ENCODE assay signal across 39 cellular contexts in the genomic region with DNA sequence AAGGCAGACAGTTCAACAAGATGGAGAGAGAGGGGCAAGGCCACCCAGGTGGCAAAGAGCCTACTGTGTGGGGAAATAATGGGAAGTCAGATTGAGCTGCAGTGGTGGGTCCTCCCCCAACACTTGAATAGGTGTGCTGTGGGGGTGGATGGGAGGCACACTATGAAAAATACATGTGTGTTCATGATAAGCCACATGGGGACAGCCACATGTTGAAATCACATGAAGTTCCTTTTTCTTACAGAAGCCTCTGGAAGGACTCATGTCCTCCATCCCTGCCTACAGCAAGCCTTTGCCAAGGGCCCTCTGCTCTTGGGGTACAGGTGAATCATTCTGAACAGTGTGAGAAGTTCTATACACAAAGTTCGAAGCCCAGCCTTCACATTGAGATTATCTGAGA.
"Had no signal": no experiment of that assay in that cellular context is flagged by ENCODE, and none has a peak within 500 bp of the region (broad histone marks: within the 10 kb centered on the region; RNA-seq: fewer than 3 reads in every experiment).

No MANE protein-coding gene starts in this region.

- H3K36me3 Mint-ChIP-seq: activated naive CD4-positive, alpha-beta T cell treated with anti-CD3 and anti-CD28 coated beads, Interleukin-2, amount 10 ng/mL, durations not matched to agents 7 days and 5 days; activated naive CD4-positive, alpha-beta T cell treated with anti-CD3 and anti-CD28 coated beads, Interleukin-2, amount 50 U/mL, for 24 hours; activated naive CD4-positive, alpha-beta T cell treated with anti-CD3 and anti-CD28 coated beads, Interleukin-2, amount 50 U/mL, for 72 hours; activated naive CD8-positive, alpha-beta T cell; activated naive CD8-positive, alpha-beta T cell treated with anti-CD3 and anti-CD28 coated beads for 36 hours; activated naive CD8-positive, alpha-beta T cell treated with anti-CD3 and anti-CD28 coated beads, Interleukin-2, amount 10 ng/mL, durations not matched to agents 7 days and 5 days; brain had no signal

- H3K4me3 Mint-ChIP-seq: activated naive CD4-positive, alpha-beta T cell treated with anti-CD3 and anti-CD28 coated beads for 36 hours; activated naive CD4-positive, alpha-beta T cell treated with anti-CD3 and anti-CD28 coated beads, Interleukin-2, amount 10 ng/mL, durations not matched to agents 7 days and 5 days; activated naive CD4-positive, alpha-beta T cell treated with anti-CD3 and anti-CD28 coated beads, Interleukin-2, amount 50 U/mL, for 24 hours; activated naive CD8-positive, alpha-beta T cell; activated naive CD8-positive, alpha-beta T cell treated with anti-CD3 and anti-CD28 coated beads for 36 hours; activated naive CD8-positive, alpha-beta T cell treated with anti-CD3 and anti-CD28 coated beads, Interleukin-2, amount 10 ng/mL, durations not matched to agents 7 days and 5 days; activated naive CD8-positive, alpha-beta T cell treated with anti-CD3 and anti-CD28 coated beads, Interleukin-2, amount 50 U/mL, for 24 hours; activated T-cell treated with anti-CD3 and anti-CD28 coated beads, Interleukin-2, amount 50 U/mL, for 24 hours; activated T-cell treated with anti-CD3 and anti-CD28 coated beads, Interleukin-2, amount 50 U/mL, for 4 hours; activated T-cell treated with anti-CD3 and anti-CD28 coated beads, Interleukin-2, amount 50 U/mL, for 72 hours; activated T-helper 1 cell treated with anti-CD3 and anti-CD28 coated beads, Interleukin-12 subunit alpha, Interleukin-12 subunit beta, Interleukin-2, Interleukin-4 antibody, amounts not matched to agents 30 ng/mL and 10 ng/mL and 1 ng/mL, durations not matched to agents 14 hours and 24 hours and 36 hours; activated T-helper 17 cell treated with anti-CD3 and anti-CD28 coated beads, Interleukin-2, amount 50 U/mL, for 72 hours; brain; central memory CD8-positive, alpha-beta T cell had no signal

- H3K4me1 Mint-ChIP-seq: activated naive CD4-positive, alpha-beta T cell treated with anti-CD3 and anti-CD28 coated beads, Interleukin-2, amount 10 ng/mL, durations not matched to agents 7 days and 5 days; activated naive CD4-positive, alpha-beta T cell treated with anti-CD3 and anti-CD28 coated beads, Interleukin-2, amount 50 U/mL, for 24 hours; activated naive CD8-positive, alpha-beta T cell treated with anti-CD3 and anti-CD28 coated beads for 36 hours; activated naive CD8-positive, alpha-beta T cell treated with anti-CD3 and anti-CD28 coated beads, Interleukin-2, amount 10 ng/mL, durations not matched to agents 7 days and 5 days; activated naive CD8-positive, alpha-beta T cell treated with anti-CD3 and anti-CD28 coated beads, Interleukin-2, amount 50 U/mL, for 24 hours; activated T-helper 17 cell treated with anti-CD3 and anti-CD28 coated beads, Interleukin-2, amount 50 U/mL, for 72 hours; central memory CD8-positive, alpha-beta T cell had no signal

- ATAC-seq: activated naive CD4-positive, alpha-beta T cell treated with anti-CD3 and anti-CD28 coated beads, Interleukin-2, amount 50 U/mL, for 72 hours; activated naive CD8-positive, alpha-beta T cell treated with anti-CD3 and anti-CD28 coated beads, Interleukin-2, amount 50 U/mL, for 24 hours; activated T-cell treated with anti-CD3 and anti-CD28 coated beads, Interleukin-2, amount 50 U/mL, for 4 hours; activated T-cell treated with anti-CD3 and anti-CD28 coated beads, Interleukin-2, amount 50 U/mL, for 72 hours; activated T-helper 17 cell treated with anti-CD3 and anti-CD28 coated beads, Interleukin-2, amount 50 U/mL, for 72 hours; body of pancreas had no signal

- H3K27ac ChIP-seq: adrenal gland, ascending aorta, body of pancreas, brain microvascular endothelial cell, breast epithelium, cardiac muscle cell had no signal

- H3K9me3 Mint-ChIP-seq: activated naive CD4-positive, alpha-beta T cell treated with anti-CD3 and anti-CD28 coated beads for 36 hours; activated naive CD4-positive, alpha-beta T cell treated with anti-CD3 and anti-CD28 coated beads, Interleukin-2, amount 10 ng/mL, durations not matched to agents 7 days and 5 days; activated naive CD4-positive, alpha-beta T cell treated with anti-CD3 and anti-CD28 coated beads, Interleukin-2, amount 50 U/mL, for 24 hours; activated naive CD8-positive, alpha-beta T cell treated with anti-CD3 and anti-CD28 coated beads for 36 hours; activated naive CD8-positive, alpha-beta T cell treated with anti-CD3 and anti-CD28 coated beads, Interleukin-2, amount 10 ng/mL, durations not matched to agents 7 days and 5 days; activated naive CD8-positive, alpha-beta T cell treated with anti-CD3 and anti-CD28 coated beads, Interleukin-2, amount 50 U/mL, for 24 hours; activated T-cell treated with anti-CD3 and anti-CD28 coated beads, Interleukin-2, amount 50 U/mL, for 24 hours; activated T-cell treated with anti-CD3 and anti-CD28 coated beads, Interleukin-2, amount 50 U/mL, for 4 hours; activated T-helper 1 cell treated with anti-CD3 and anti-CD28 coated beads, Interleukin-12 subunit alpha, Interleukin-12 subunit beta, Interleukin-2, Interleukin-4 antibody, amounts not matched to agents 30 ng/mL and 10 ng/mL and 1 ng/mL, durations not matched to agents 14 hours and 24 hours and 36 hours; activated T-helper 17 cell treated with anti-CD3 and anti-CD28 coated beads, Interleukin-2, amount 50 U/mL, for 72 hours; activated T-helper 2 cell treated with anti-CD3 and anti-CD28 coated beads, Interferon-gamma antibody, Interleukin-2, Interleukin-4, amounts not matched to agents 10 μg/mL and 5 μg/mL and 100 μg/mL, durations not matched to agents 14 hours and 24 hours and 36 hours; brain had no signal

- FAIRE-seq: astrocyte had no signal

- H3K4me1 ChIP-seq: adrenal gland, ascending aorta, breast epithelium had no signal

- H3K27ac Mint-ChIP-seq: activated naive CD4-positive, alpha-beta T cell treated with anti-CD3 and anti-CD28 coated beads for 36 hours; activated naive CD4-positive, alpha-beta T cell treated with anti-CD3 and anti-CD28 coated beads, Interleukin-2, amount 10 ng/mL, durations not matched to agents 7 days and 5 days; activated naive CD4-positive, alpha-beta T cell treated with anti-CD3 and anti-CD28 coated beads, Interleukin-2, amount 50 U/mL, for 24 hours; activated naive CD4-positive, alpha-beta T cell treated with anti-CD3 and anti-CD28 coated beads, Interleukin-2, amount 50 U/mL, for 72 hours; activated naive CD8-positive, alpha-beta T cell; activated naive CD8-positive, alpha-beta T cell treated with anti-CD3 and anti-CD28 coated beads for 36 hours; activated naive CD8-positive, alpha-beta T cell treated with anti-CD3 and anti-CD28 coated beads, Interleukin-2, amount 10 ng/mL, durations not matched to agents 7 days and 5 days; activated naive CD8-positive, alpha-beta T cell treated with anti-CD3 and anti-CD28 coated beads, Interleukin-2, amount 50 U/mL, for 24 hours; activated T-cell treated with anti-CD3 and anti-CD28 coated beads, Interleukin-2, amount 50 U/mL, for 24 hours; activated T-cell treated with anti-CD3 and anti-CD28 coated beads, Interleukin-2, amount 50 U/mL, for 72 hours; activated T-helper 1 cell treated with anti-CD3 and anti-CD28 coated beads, Interleukin-12 subunit alpha, Interleukin-12 subunit beta, Interleukin-2, Interleukin-4 antibody, amounts not matched to agents 30 ng/mL and 10 ng/mL and 1 ng/mL, durations not matched to agents 14 hours and 24 hours and 36 hours; activated T-helper 17 cell treated with anti-CD3 and anti-CD28 coated beads, Interleukin-2, amount 50 U/mL, for 72 hours; activated T-helper 2 cell treated with anti-CD3 and anti-CD28 coated beads, Interferon-gamma antibody, Interleukin-2, Interleukin-4, amounts not matched to agents 10 μg/mL and 5 μg/mL and 100 μg/mL, durations not matched to agents 14 hours and 24 hours and 36 hours; brain had no signal

- H3K9me3 ChIP-seq: adrenal gland, ascending aorta, body of pancreas, breast epithelium had no signal

- H3K27me3 Mint-ChIP-seq: activated naive CD4-positive, alpha-beta T cell treated with anti-CD3 and anti-CD28 coated beads, Interleukin-2, amount 10 ng/mL, durations not matched to agents 7 days and 5 days had no signal

- H3K36me3 ChIP-seq: adrenal gland, ascending aorta, brain microvascular endothelial cell, breast epithelium, cardiac muscle cell had no signal

- H3K4me3 ChIP-seq: adrenal gland, ascending aorta, body of pancreas, breast epithelium, cardiac muscle cell had no signal

- DNase-seq: activated effector memory CD4-positive, alpha-beta T cell treated with anti-CD3 and anti-CD28 coated beads, Interleukin-2, amount 50 U/mL, for 16 hours; activated effector memory CD4-positive, alpha-beta T cell treated with Interleukin-2 at 50 U/mL for 16 hours; activated gamma-delta T cell; activated gamma-delta T cell treated with Interleukin-2 at 50 U/mL for 16 hours; activated naive CD4-positive, alpha-beta T cell; activated naive CD4-positive, alpha-beta T cell treated with anti-CD3 and anti-CD28 coated beads for 36 hours; activated naive CD4-positive, alpha-beta T cell treated with anti-CD3 and anti-CD28 coated beads, Interleukin-2, amount 10 ng/mL, durations not matched to agents 7 days and 5 days; activated naive CD4-positive, alpha-beta T cell treated with anti-CD3 and anti-CD28 coated beads, Interleukin-2, amount 50 U/mL, for 16 hours; activated naive CD4-positive, alpha-beta T cell treated with Interleukin-2 at 50 U/mL for 16 hours; activated naive CD8-positive, alpha-beta T cell treated with anti-CD3 and anti-CD28 coated beads for 36 hours; activated naive CD8-positive, alpha-beta T cell treated with anti-CD3 and anti-CD28 coated beads, Interleukin-2, amount 10 ng/mL, durations not matched to agents 7 days and 5 days; activated naive CD8-positive, alpha-beta T cell treated with anti-CD3 and anti-CD28 coated beads, Interleukin-2, amount 50 U/mL, for 24 hours; activated T-cell treated with anti-CD3 and anti-CD28 coated beads, Interleukin-2, amount 50 U/mL, for 1 hour; activated T-cell treated with anti-CD3 and anti-CD28 coated beads, Interleukin-2, amount 50 U/mL, for 24 hours; activated T-cell treated with anti-CD3 and anti-CD28 coated beads, Interleukin-2, amount 50 U/mL, for 4 hours; activated T-cell treated with anti-CD3 and anti-CD28 coated beads, Interleukin-2, amount 50 U/mL, for 48 hours; activated T-cell treated with anti-CD3 and anti-CD28 coated beads, Interleukin-2, amount 50 U/mL, for 72 hours; adrenal gland; amniotic stem cell; amygdala; anterior cingulate cortex; aorta; body of pancreas; brain microvascular endothelial cell; caudate nucleus; central memory CD4-positive, alpha-beta T cell; cerebellar nuclear complex had no signal

- H3K27me3 ChIP-seq: adrenal gland, ascending aorta, body of pancreas, brain microvascular endothelial cell, breast epithelium, cardiac muscle cell had no signal
